11 cellular contexts compared by ENCODE assay signal in genomic region chr1:22141493-22141892, GRCh38. TPM values are rescaled to one million over a fixed set of nuclear protein-coding genes. Genes with fewer than 3 reads are reported as not detected.
DNase-seq lines count a peak whose midpoint lies in the region; ATAC-seq and TF ChIP-seq lines count a peak whose summit lies in the region.
"Had no signal": no experiment of that assay in that cellular context is flagged by ENCODE, and none has a peak within 500 bp of the region (broad histone marks: within the 10 kb centered on the region; RNA-seq: fewer than 3 reads in every experiment).

No MANE protein-coding gene starts in this region.

- H3K36me3 Mint-ChIP-seq in CD14-positive monocyte (no peaks in the 10 kb centered on the region), natural killer cell (no peaks in the 10 kb centered on the region)
- peaks cover 2% of the 10 kb centered on the region for H3K36me3 Mint-ChIP-seq in effector memory CD8-positive, alpha-beta T cell (ENCODE audit: insufficient read depth)

- H3K27ac ChIP-seq in HUES64 (ENCODE audit: low read depth, low read length): no peak overlapping the region
- H3K27ac ChIP-seq in osteoblast (ENCODE audit: low read depth, low read length): no peak overlapping the region

- ATAC-seq in effector memory CD8-positive, alpha-beta T cell (replicated peaks): no peak
- ATAC-seq in natural killer cell: no peak
- no peak for ATAC-seq in GM18861 (IDR thresholded peaks at IDR 0.05; ENCODE audit: unreplicated experiment)

- H3K27me3 Mint-ChIP-seq in CD14-positive monocyte (ENCODE audit: low read depth in 3 of 3): peaks cover 41 to 80% (median 54%) of the 10 kb centered on the region in 3 donors
- peaks cover 36 to 47% of the 10 kb centered on the region in 2 donors for H3K27me3 Mint-ChIP-seq in effector memory CD8-positive, alpha-beta T cell
- peaks cover 29 to 34% of the 10 kb centered on the region in 2 donors for H3K27me3 Mint-ChIP-seq in natural killer cell (ENCODE audit: low read depth in 2 of 2)

- H3K9me3 ChIP-seq in HUES64 (ENCODE audit: insufficient read depth, low read depth, low read length) (no peaks in the 10 kb centered on the region), osteoblast (ENCODE audit: low read depth, low read length) (no peaks in the 10 kb centered on the region)

- H3K27me3 ChIP-seq in HUES64 (ENCODE audit: insufficient read depth, low read length): peaks cover 44% of the 10 kb centered on the region
- peaks cover 43% of the 10 kb centered on the region for H3K27me3 ChIP-seq in osteoblast (ENCODE audit: insufficient read depth, low read length)

- H3K4me3 ChIP-seq in HUES64 (ENCODE audit: low read length) (peak overlapping the region; percentile 58), osteoblast (ENCODE audit: insufficient read depth, low read length) (no peak overlapping the region)

- H3K4me2 ChIP-seq in osteoblast (ENCODE audit: insufficient read depth, low read length): no peak overlapping the region

- H3K9me3 Mint-ChIP-seq in CD14-positive monocyte: peaks cover 0 to 4% (median 0%) of the 10 kb centered on the region in 7 donors
- no peaks in the 10 kb centered on the region for H3K9me3 Mint-ChIP-seq in effector memory CD8-positive, alpha-beta T cell
- H3K9me3 Mint-ChIP-seq in natural killer cell: no peaks in the 10 kb centered on the region
- H3K9me3 Mint-ChIP-seq: CD4-positive, alpha-beta T cell; dendritic cell treated with granulocyte-macrophage colony-stimulating factor and Interleukin-4, amounts not matched to agents 40 ng/mL and 50 ng/mL, for 4 days had no signal

- H4K20me1 ChIP-seq in osteoblast (ENCODE audit: insufficient read depth, low read length): peaks cover 21% of the 10 kb centered on the region

- peaks cover 26% of the 10 kb centered on the region for H3K4me1 ChIP-seq in HUES64 (ENCODE audit: insufficient read depth, low read length)
- no peaks in the 10 kb centered on the region for H3K4me1 ChIP-seq in osteoblast (ENCODE audit: insufficient read depth, low read length)

- H3K4me3 Mint-ChIP-seq in CD14-positive monocyte (peak overlapping the region; percentile 24 to 82), natural killer cell (peak overlapping the region; percentile 61)
- peak overlapping the region; percentile 33 to 45 for H3K4me3 Mint-ChIP-seq in effector memory CD8-positive, alpha-beta T cell
- H3K4me3 Mint-ChIP-seq: CD4-positive, alpha-beta T cell; dendritic cell treated with granulocyte-macrophage colony-stimulating factor and Interleukin-4, amounts not matched to agents 40 ng/mL and 50 ng/mL, for 4 days had no signal

- 26% methylated on average over 8 of the region's 8 CpGs for WGBS in HUES64

- no peak overlapping the region for H3K9ac ChIP-seq in HUES64 (ENCODE audit: low read depth, low read length)

- no peaks in the 10 kb centered on the region for H3K79me2 ChIP-seq in osteoblast (ENCODE audit: insufficient read depth, low read length)

- DNase-seq in CD14-positive monocyte (ENCODE audit: low spot score): no peak
- DNase-seq in effector memory CD8-positive, alpha-beta T cell: no peak
- DNase-seq in natural killer cell: no peak
- no peak for DNase-seq in kidney glomerular epithelial cell (lab: John Stamatoyannopoulos, UW)
- no peak for DNase-seq in osteoblast (ENCODE audit: insufficient read length, low spot score, missing footprints)
- DNase-seq in NCI-H226: no peak
- DNase-seq: CD4-positive, alpha-beta T cell had no signal

- intact Hi-C loops in CD14-positive monocyte (cut with micrococcal nuclease): no loop called here
- intact Hi-C loops in natural killer cell (cut with micrococcal nuclease): no loop called here

- H3K4me1 Mint-ChIP-seq in CD14-positive monocyte (peaks cover 7% of the 10 kb centered on the region), natural killer cell (peaks cover 6 to 7% of the 10 kb centered on the region in 2 donors)
- H3K4me1 Mint-ChIP-seq in effector memory CD8-positive, alpha-beta T cell (ENCODE audit: low read depth in 2 of 2): peaks cover 8 to 12% of the 10 kb centered on the region in 2 donors

- TF ChIP-seq CTCF in CD14-positive monocyte (IDR thresholded peaks at IDR 0.05): no peak
- TF ChIP-seq CTCF in natural killer cell (IDR thresholded peaks at IDR 0.05): no peak
- TF ChIP-seq CTCF in osteoblast (IDR thresholded peaks at IDR 0.05; ENCODE audit: extremely low read depth, low read depth, low read length): no peak

- H3K36me3 ChIP-seq in HUES64 (ENCODE audit: insufficient read depth, low read length) (no peaks in the 10 kb centered on the region), osteoblast (ENCODE audit: insufficient read depth, low read length) (no peaks in the 10 kb centered on the region)

- no peak overlapping the region for H2AFZ ChIP-seq in osteoblast (ENCODE audit: low read length)

- H3K27ac Mint-ChIP-seq in CD14-positive monocyte: peak overlapping the region in 1 of 7 donors; percentile 50
- no peak overlapping the region for H3K27ac Mint-ChIP-seq in effector memory CD8-positive, alpha-beta T cell
- no peak overlapping the region for H3K27ac Mint-ChIP-seq in natural killer cell
- H3K27ac Mint-ChIP-seq: CD4-positive, alpha-beta T cell; dendritic cell treated with granulocyte-macrophage colony-stimulating factor and Interleukin-4, amounts not matched to agents 40 ng/mL and 50 ng/mL, for 4 days had no signal

RNA-seq across cellular contexts. Expression of gene WNT4, which starts 1.4 kb away (rescaled TPM):
- polyA plus RNA-seq in CD14-positive monocyte: not detected
- polyA plus RNA-seq in HUES64 (2013, experiment 1 of 2): 2.3 TPM
- polyA plus RNA-seq in HUES64 (2013, experiment 2 of 2): 1.6 TPM
- total RNA-seq in natural killer cell (not detected), osteoblast (under 0.01 TPM in 1 of 2 replicates, not detected in the other)
- total RNA-seq: CD4-positive, alpha-beta T cell; T-helper 1 cell treated with Interleukin-12 subunit alpha and Interleukin-12 subunit beta and Interleukin-4 antibody, amounts not matched to agents 30 ng/mL and 1 ng/mL, for 36 hours had no signal
